In the genomic region with DNA sequence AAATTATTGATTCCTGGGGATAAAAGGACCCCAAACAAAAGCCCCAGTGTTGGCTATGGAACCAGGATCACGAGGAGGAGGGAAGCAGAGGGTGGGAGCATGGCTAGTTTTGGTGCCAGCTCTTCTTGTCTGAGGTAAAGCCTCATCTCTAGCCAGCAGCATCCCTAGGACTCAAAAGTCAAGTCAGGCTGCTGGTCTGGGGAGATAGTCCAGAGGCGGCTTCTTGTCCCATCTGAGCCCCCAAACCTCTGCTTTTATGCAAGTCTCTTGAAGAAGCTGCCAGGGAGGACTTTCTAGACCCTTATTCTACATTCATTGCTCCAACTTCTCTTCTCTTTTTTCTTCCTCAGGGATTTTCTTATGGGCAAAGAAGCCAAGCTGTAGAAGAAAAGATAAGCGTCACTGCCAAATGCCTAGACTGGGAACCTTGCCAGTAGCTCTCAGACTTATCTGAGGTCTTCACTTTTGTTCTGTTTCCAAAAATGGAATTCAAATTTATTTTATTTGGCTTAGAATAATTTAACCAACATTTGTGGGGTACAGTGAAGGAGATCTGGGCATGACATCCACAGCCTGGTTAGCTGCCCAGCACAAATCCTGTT, we compare ENCODE assay signal across 10 cellular contexts. TPM values are rescaled to one million over a fixed set of nuclear protein-coding genes. Genes with fewer than 3 reads are reported as not detected.
A peak's percentile ranks its signal among the peaks of the same experiment; 100 is the strongest.
DNase-seq lines count a peak whose midpoint lies in the region; ATAC-seq and TF ChIP-seq lines count a peak whose summit lies in the region.
"Had no signal": no experiment of that assay in that cellular context is flagged by ENCODE, and none has a peak within 500 bp of the region (broad histone marks: within the 10 kb centered on the region; RNA-seq: fewer than 3 reads in every experiment).

No MANE protein-coding gene starts in this region.

- no peaks in the 10 kb centered on the region for H3K36me3 ChIP-seq in HEK293 (ENCODE audit: control insufficient read depth in 2 of 2, insufficient read depth in 1 of 2, low read length in 2 of 2)
- no peaks in the 10 kb centered on the region for H3K36me3 ChIP-seq in right atrium auricular region
- no peaks in the 10 kb centered on the region for H3K36me3 ChIP-seq in spleen
- H3K36me3 ChIP-seq in effector memory CD4-positive, alpha-beta T cell (ENCODE audit: control insufficient read depth, insufficient read depth, low read length): no peaks in the 10 kb centered on the region

- no peak for ATAC-seq in stimulated activated naive CD8-positive, alpha-beta T cell treated with anti-CD3 and anti-CD28 coated beads, Interleukin-15, amount 100 ng/mL, for 72 hours
- no peak for ATAC-seq in GM21786 (IDR thresholded peaks at IDR 0.05; ENCODE audit: unreplicated experiment)

- H3K4me1 ChIP-seq in HEK293 (ENCODE audit: control insufficient read depth, insufficient read depth, low read length) (peaks cover 15% of the 10 kb centered on the region), right atrium auricular region (peaks cover 0 to 27% of the 10 kb centered on the region in 2 donors), spleen (peaks cover 0 to 24% (median 15%) of the 10 kb centered on the region in 6 donors)
- H3K4me1 ChIP-seq in effector memory CD4-positive, alpha-beta T cell (ENCODE audit: control insufficient read depth, insufficient read depth, low read length, poor library complexity, severe bottlenecking): no peaks in the 10 kb centered on the region

- TF ChIP-seq CTCF in HEK293 (tag by site-specific recombination; IDR thresholded peaks at IDR 0.05) (no peak), right atrium auricular region (IDR thresholded peaks at IDR 0.05) (no peak), spleen (IDR thresholded peaks at IDR 0.05 in 8 of 11, conservative IDR thresholded peaks at IDR 0.05 in 3 of 11) (no peak)

- H3K27ac Mint-ChIP-seq in stimulated activated naive CD8-positive, alpha-beta T cell treated with anti-CD3 and anti-CD28 coated beads, Interleukin-15, amount 100 ng/mL, for 72 hours: no peak overlapping the region
- H3K27ac Mint-ChIP-seq: IgD-negative memory B cell had no signal

- H3K4me3 ChIP-seq in HEK293 (ENCODE audit: low read depth, low read length): no peak overlapping the region
- H3K4me3 ChIP-seq in right atrium auricular region: no peak overlapping the region
- H3K4me3 ChIP-seq in spleen: no peak overlapping the region
- no peak overlapping the region for H3K4me3 ChIP-seq in effector memory CD4-positive, alpha-beta T cell (ENCODE audit: insufficient read depth, low read depth, low read length, poor library complexity, severe bottlenecking)
- H3K4me3 ChIP-seq: GM12878 had no signal

- H3K4me3 Mint-ChIP-seq in stimulated activated naive CD8-positive, alpha-beta T cell treated with anti-CD3 and anti-CD28 coated beads, Interleukin-15, amount 100 ng/mL, for 72 hours: no peak overlapping the region
- H3K4me3 Mint-ChIP-seq: IgD-negative memory B cell had no signal

- POLR2A ChIA-PET in HEK293 (lab: Yijun Ruan, JAX): interaction anchor here (0.6 to 2.7 kb wide), 11 partner anchors 9 to 146 kb away, joined by 3 to 41 read pairs (median 5); a partner anchor contains a TSS

- no peaks in the 10 kb centered on the region for H3K4me1 Mint-ChIP-seq in stimulated activated naive CD8-positive, alpha-beta T cell treated with anti-CD3 and anti-CD28 coated beads, Interleukin-15, amount 100 ng/mL, for 72 hours
- H3K4me1 Mint-ChIP-seq: IgD-negative memory B cell had no signal

- peak; percentile 85 for DNase-seq in amniotic epithelial cell (ENCODE audit: low read depth)
- DNase-seq in right atrium auricular region (ENCODE audit: low spot score): no peak
- no peak for DNase-seq in spleen
- no peak for DNase-seq in stimulated activated naive CD8-positive, alpha-beta T cell treated with anti-CD3 and anti-CD28 coated beads, Interleukin-15, amount 100 ng/mL, for 72 hours
- no peak for DNase-seq in effector memory CD4-positive, alpha-beta T cell
- DNase-seq in effector CD4-positive, alpha-beta T cell: no peak

- 64 to 81% (median 73%) methylated on average over 3 of the region's 3 CpGs for WGBS in spleen, 5 donors

- TF ChIP-seq POLR2A in spleen (IDR thresholded peaks at IDR 0.05): no peak

- H3K27me3 ChIP-seq in right atrium auricular region (no peaks in the 10 kb centered on the region), spleen (replicated peaks in 1 of 7) (no peaks in the 10 kb centered on the region)
- H3K27me3 ChIP-seq in effector memory CD4-positive, alpha-beta T cell (replicated peaks; ENCODE audit: control insufficient read depth, insufficient read depth, low read length, poor library complexity, severe bottlenecking): no peaks in the 10 kb centered on the region

- H3K27me3 Mint-ChIP-seq in stimulated activated naive CD8-positive, alpha-beta T cell treated with anti-CD3 and anti-CD28 coated beads, Interleukin-15, amount 100 ng/mL, for 72 hours: no peaks in the 10 kb centered on the region
- H3K27me3 Mint-ChIP-seq: IgD-negative memory B cell had no signal

- CTCF ChIA-PET in HEK293 (lab: Yijun Ruan, JAX): interaction anchor here (0.7 to 11.9 kb wide), 33 partner anchors 9 to 143 kb away, joined by 3 to 222 read pairs (median 5); a partner anchor contains a TSS

- H3K27ac ChIP-seq in HEK293 (ENCODE audit: extremely low read depth, low read depth, low read length) (peak overlapping the region; percentile 60), right atrium auricular region (peak overlapping the region; percentile 82 to 87), spleen (peak overlapping the region; percentile 44 to 80 (median 72))
- H3K27ac ChIP-seq in effector memory CD4-positive, alpha-beta T cell (ENCODE audit: insufficient read depth, low read length, poor library complexity, severe bottlenecking): no peak overlapping the region

- no peaks in the 10 kb centered on the region for H3K9me3 ChIP-seq in HEK293 (ENCODE audit: control insufficient read depth, insufficient read depth, low read depth, low read length)
- no peaks in the 10 kb centered on the region for H3K9me3 ChIP-seq in right atrium auricular region
- no peaks in the 10 kb centered on the region for H3K9me3 ChIP-seq in spleen
- H3K9me3 ChIP-seq in effector memory CD4-positive, alpha-beta T cell (ENCODE audit: control insufficient read depth, low read length): no peaks in the 10 kb centered on the region

- no peaks in the 10 kb centered on the region for H3K9me3 Mint-ChIP-seq in stimulated activated naive CD8-positive, alpha-beta T cell treated with anti-CD3 and anti-CD28 coated beads, Interleukin-15, amount 100 ng/mL, for 72 hours
- H3K9me3 Mint-ChIP-seq: IgD-negative memory B cell had no signal

- intact Hi-C loops in spleen (cut with DNase I; ENCODE audit: low total_unique reads): loop anchor here (5.0 kb wide), 1 partner anchor 120 kb away; no protein-coding TSS in a partner anchor

TF ChIP-seq in HEK293, 187 proteins besides CTCF, POLR2A, EP300 and RAD21:
- TF ChIP-seq ZNF335 (tag by site-specific recombination; conservative IDR thresholded peaks at IDR 0.05): peak; percentile 28; the same call in 1 of the 2 replicates
- no peak for TF ChIP-seq ZNF560 (tag by site-specific recombination; IDR thresholded peaks at IDR 0.05; ENCODE audit: borderline replicate concordance)
TF ChIP-seq in HEK293: peak in this region for 1.

RNA-seq across cellular contexts. Expression of a gene that starts 6.9 kb away (rescaled TPM):
- 1 to 10 TPM; 1.8 to 2.4 TPM for total RNA-seq in right atrium auricular region
- 1 to 10 TPM in 1 of 7 donors, under 1 TPM in 6; 0.26 to 1.3 (median 0.47) TPM for total RNA-seq in spleen
- under 1 TPM; 0.38 to 0.65 (median 0.57) TPM for polyA plus RNA-seq in spleen
- polyA plus RNA-seq: IgD-negative memory B cell had no signal

RNA-seq across cellular contexts. Expression of a gene that starts 17.3 kb away (rescaled TPM):
- total RNA-seq in right atrium auricular region: 10 to 100 TPM in 1 of 2 donors, 1 to 10 TPM in 1; 5.4 to 21.6 TPM
- 1 to 10 TPM in 6 of 7 donors, under 1 TPM in 1; 0.69 to 5.3 (median 3.0) TPM for total RNA-seq in spleen
- 1 to 10 TPM; 1.0 to 2.1 (median 2.0) TPM for polyA plus RNA-seq in spleen
- polyA plus RNA-seq: IgD-negative memory B cell had no signal

RNA-seq across cellular contexts. Expression of a gene that starts 25.9 kb away (rescaled TPM):
- total RNA-seq in right atrium auricular region: 10 to 100 TPM; 20.1 to 21.2 TPM
- total RNA-seq in spleen: 10 to 100 TPM; 23.4 to 35.4 (median 32.3) TPM
- 10 to 100 TPM; 20.3 to 28.0 (median 26.7) TPM for polyA plus RNA-seq in spleen

RNA-seq across cellular contexts. Expression of a gene that starts 33.7 kb away (rescaled TPM):
- total RNA-seq in right atrium auricular region (10 to 100 TPM; 11.4 to 18.0 TPM), spleen (10 to 100 TPM; 20.1 to 29.5 (median 26.2) TPM)
- polyA plus RNA-seq in spleen: 10 to 100 TPM; 10.1 to 16.9 (median 11.7) TPM

RNA-seq across cellular contexts. Expression of a gene that starts 34.7 kb away (rescaled TPM):
- total RNA-seq in right atrium auricular region (10 to 100 TPM; 75.2 to 91.1 TPM), spleen (100 to 1,000 TPM; 111 to 187 (median 122) TPM)
- 100 to 1,000 TPM in 2 of 3 donors, 10 to 100 TPM in 1; 87.0 to 117 (median 101) TPM for polyA plus RNA-seq in spleen
